In the genomic region with DNA sequence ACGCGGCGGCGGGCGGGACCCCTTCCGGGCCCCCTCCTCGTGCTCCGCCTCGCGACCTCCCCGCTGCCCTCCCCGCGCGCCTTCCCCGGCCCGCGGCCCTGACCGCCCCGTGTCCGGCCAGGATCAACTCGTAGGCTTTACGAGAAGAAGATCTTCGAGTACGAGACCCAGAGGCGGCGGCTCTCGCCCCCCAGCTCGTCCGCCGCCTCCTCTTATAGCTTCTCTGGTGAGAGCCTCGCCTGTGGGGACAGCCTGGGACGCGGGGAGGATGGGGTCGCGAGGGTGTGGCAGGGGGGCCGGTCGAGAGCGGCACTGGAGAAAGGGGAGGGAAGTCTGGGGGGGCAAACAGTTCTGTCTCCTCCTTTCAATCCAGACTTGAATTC, we compare ENCODE assay signal across 8 cellular contexts. TPM values are rescaled to one million over a fixed set of nuclear protein-coding genes. Genes with fewer than 3 reads are reported as not detected.
DNase-seq lines count a peak whose midpoint lies in the region; ATAC-seq lines count a peak whose summit lies in the region.

No MANE protein-coding gene starts in this region.

- H3K27ac Mint-ChIP-seq in activated CD8-positive, alpha-beta T cell treated with anti-CD3 and anti-CD28 coated beads, Interleukin-2, amount 10 ng/mL, durations not matched to agents 7 days and 5 days: peak overlapping the region; percentile 92

- no peak for ATAC-seq in activated CD8-positive, alpha-beta T cell treated with anti-CD3 and anti-CD28 coated beads, Interleukin-2, amount 10 ng/mL, durations not matched to agents 7 days and 5 days
- ATAC-seq in GM18870 (IDR thresholded peaks at IDR 0.05; ENCODE audit: unreplicated experiment): no peak

- POLR2A ChIA-PET in activated CD8-positive, alpha-beta T cell treated with anti-CD3 and anti-CD28 coated beads, Interleukin-2, amount 10 ng/mL, durations not matched to agents 7 days and 5 days (lab: Charles Lee): interaction anchor here (0.9 to 1.2 kb wide), 2 partner anchors 11 to 148 kb away, joined by 3 read pairs; no protein-coding TSS in a partner anchor

- peaks cover 4% of the 10 kb centered on the region for H3K36me3 ChIP-seq in iPS-15b (ENCODE audit: control insufficient read depth, insufficient read depth, low read length)
- peaks cover 0 to 5% (median 3%) of the 10 kb centered on the region in 5 donors for H3K36me3 ChIP-seq in subcutaneous abdominal adipose tissue (ENCODE audit: control insufficient read depth in 5 of 5, insufficient read depth in 5 of 5, low read length in 5 of 5)

- H3K9ac ChIP-seq in iPS-15b (ENCODE audit: low read depth, low read length) (peak overlapping the region; percentile 60), subcutaneous abdominal adipose tissue (ENCODE audit: low read length in 5 of 5) (peak overlapping the region; percentile 79 to 88 (median 81))

- H3K27me3 Mint-ChIP-seq in activated CD8-positive, alpha-beta T cell treated with anti-CD3 and anti-CD28 coated beads, Interleukin-2, amount 10 ng/mL, durations not matched to agents 7 days and 5 days (ENCODE audit: low read depth): no peaks in the 10 kb centered on the region

- H3K36me3 Mint-ChIP-seq in activated CD8-positive, alpha-beta T cell treated with anti-CD3 and anti-CD28 coated beads, Interleukin-2, amount 10 ng/mL, durations not matched to agents 7 days and 5 days (ENCODE audit: low read depth): peaks cover 7% of the 10 kb centered on the region

- no peaks in the 10 kb centered on the region for H3K9me3 ChIP-seq in iPS-15b (ENCODE audit: control insufficient read depth, insufficient read depth, low read length)
- no peaks in the 10 kb centered on the region for H3K9me3 ChIP-seq in subcutaneous abdominal adipose tissue (ENCODE audit: control insufficient read depth in 5 of 5, low read length in 5 of 5)

- CTCF ChIA-PET in activated CD8-positive, alpha-beta T cell treated with anti-CD3 and anti-CD28 coated beads, Interleukin-2, amount 10 ng/mL, durations not matched to agents 7 days and 5 days (lab: Charles Lee): no interaction called here

- peak overlapping the region; percentile 84 for H3K27ac ChIP-seq in subcutaneous abdominal adipose tissue (ENCODE audit: low read depth, low read length)

- H3K27me3 ChIP-seq in iPS-15b (ENCODE audit: control insufficient read depth, insufficient read depth, low read length): no peaks in the 10 kb centered on the region
- peaks cover 2 to 15% (median 14%) of the 10 kb centered on the region in 5 donors for H3K27me3 ChIP-seq in subcutaneous abdominal adipose tissue (ENCODE audit: control insufficient read depth in 5 of 5, insufficient read depth in 4 of 5, low read length in 5 of 5)

- peak overlapping the region; percentile 84 for H3K4me3 Mint-ChIP-seq in activated CD8-positive, alpha-beta T cell treated with anti-CD3 and anti-CD28 coated beads, Interleukin-2, amount 10 ng/mL, durations not matched to agents 7 days and 5 days

- no peaks in the 10 kb centered on the region for H3K9me3 Mint-ChIP-seq in activated CD8-positive, alpha-beta T cell treated with anti-CD3 and anti-CD28 coated beads, Interleukin-2, amount 10 ng/mL, durations not matched to agents 7 days and 5 days (ENCODE audit: insufficient read depth)

- DNase-seq in NCI-H2227 (lab: John Stamatoyannopoulos, UW; ENCODE audit: unreplicated experiment) (peak; percentile 51), NCI-H2227 treated with DMSO at 0.1 percent for 48 hours (lab: John Stamatoyannopoulos, UW) (no peak), superior temporal gyrus (ENCODE audit: extremely low spot score) (no peak), globus pallidus (ENCODE audit: low spot score) (no peak)
- no peak for DNase-seq in activated CD8-positive, alpha-beta T cell treated with anti-CD3 and anti-CD28 coated beads, Interleukin-2, amount 10 ng/mL, durations not matched to agents 7 days and 5 days

- H3K4me1 ChIP-seq in iPS-15b (ENCODE audit: control insufficient read depth, insufficient read depth, low read length): no peaks in the 10 kb centered on the region
- peaks cover 4 to 29% (median 24%) of the 10 kb centered on the region in 5 donors for H3K4me1 ChIP-seq in subcutaneous abdominal adipose tissue (ENCODE audit: control insufficient read depth in 5 of 5, insufficient read depth in 5 of 5, low read length in 5 of 5)

- peaks cover 34% of the 10 kb centered on the region for H3K4me1 Mint-ChIP-seq in activated CD8-positive, alpha-beta T cell treated with anti-CD3 and anti-CD28 coated beads, Interleukin-2, amount 10 ng/mL, durations not matched to agents 7 days and 5 days (ENCODE audit: low read depth)

- H3K4me3 ChIP-seq in iPS-15b (ENCODE audit: low read depth, low read length) (peak overlapping the region; percentile 80), subcutaneous abdominal adipose tissue (ENCODE audit: low read depth in 1 of 5, low read length in 5 of 5) (peak overlapping the region; percentile 58 to 72 (median 66))

RNA-seq across cellular contexts. Expression of gene EMD, which starts 0.5 kb away (rescaled TPM):
- total RNA-seq in activated CD8-positive, alpha-beta T cell treated with anti-CD3 and anti-CD28 coated beads, Interleukin-2, amount 10 ng/mL, durations not matched to agents 7 days and 5 days: 10 to 100 TPM; 65.9 to 66.0 TPM

RNA-seq across cellular contexts. Expression of gene FLNA, which starts 5.1 kb away (rescaled TPM):
- total RNA-seq in activated CD8-positive, alpha-beta T cell treated with anti-CD3 and anti-CD28 coated beads, Interleukin-2, amount 10 ng/mL, durations not matched to agents 7 days and 5 days: 1,000 to 10,000 TPM; 1,371 to 1,454 TPM

RNA-seq across cellular contexts. Expression of gene RPL10, which starts 18.6 kb away (rescaled TPM):
- 1,000 to 10,000 TPM; 2,758 to 2,862 TPM for total RNA-seq in activated CD8-positive, alpha-beta T cell treated with anti-CD3 and anti-CD28 coated beads, Interleukin-2, amount 10 ng/mL, durations not matched to agents 7 days and 5 days

RNA-seq across cellular contexts. Expression of gene DNASE1L1, which starts 29.5 kb away (rescaled TPM):
- total RNA-seq in activated CD8-positive, alpha-beta T cell treated with anti-CD3 and anti-CD28 coated beads, Interleukin-2, amount 10 ng/mL, durations not matched to agents 7 days and 5 days: 10 to 100 TPM; 22.5 to 26.5 TPM

RNA-seq across cellular contexts. Expression of gene TAFAZZIN, which starts 31.8 kb away (rescaled TPM):
- total RNA-seq in activated CD8-positive, alpha-beta T cell treated with anti-CD3 and anti-CD28 coated beads, Interleukin-2, amount 10 ng/mL, durations not matched to agents 7 days and 5 days: 10 to 100 TPM; 76.5 to 77.4 TPM
